Comparison of ENCODE assay signal across 24 cellular contexts in the genomic region with DNA sequence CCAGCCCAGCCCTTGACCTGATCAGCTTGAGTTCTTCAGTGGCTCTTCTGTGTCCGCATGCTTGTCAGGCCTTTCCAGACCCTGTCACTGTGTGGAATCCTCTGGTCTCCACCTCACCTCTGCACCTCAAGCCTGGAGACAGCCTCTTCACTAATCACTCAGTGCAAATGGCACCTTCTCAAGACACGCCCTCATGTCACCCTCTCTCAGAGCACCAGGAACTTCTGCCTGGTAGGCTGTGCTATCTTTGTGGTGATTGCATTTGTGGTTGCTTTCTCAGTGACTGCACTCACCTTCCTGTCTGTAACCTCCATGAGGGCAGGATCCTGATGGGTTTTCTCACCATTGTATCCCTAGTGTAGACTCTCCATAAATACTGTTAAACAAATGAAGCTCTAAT.
"Had no signal": no experiment of that assay in that cellular context is flagged by ENCODE, and none has a peak within 500 bp of the region (broad histone marks: within the 10 kb centered on the region; RNA-seq: fewer than 3 reads in every experiment).

No MANE protein-coding gene starts in this region.

- H3K4me3 Mint-ChIP-seq: dendritic cell treated with granulocyte-macrophage colony-stimulating factor and Interleukin-4, amounts not matched to agents 40 ng/mL and 50 ng/mL, for 4 days; immature natural killer cell; mesothelial cell of epicardium; naive B cell had no signal

- H3K27ac ChIP-seq: colonic mucosa, esophagus squamous epithelium, gastrocnemius medialis, heart right ventricle, left lung, lower lobe of right lung had no signal

- ATAC-seq: gastrocnemius medialis, heart right ventricle, left colon, left lung, left ventricle myocardium superior, lower lobe of right lung, mucosa of descending colon had no signal

- H3K4me1 Mint-ChIP-seq: mesothelial cell of epicardium, naive B cell had no signal

- H3K9me3 Mint-ChIP-seq: immature natural killer cell, mesothelial cell of epicardium had no signal

- DNase-seq: colonic mucosa; cortex of kidney; effector CD8-positive, alpha-beta T cell; esophagus squamous epithelium; foreskin fibroblast; foreskin melanocyte; gastrocnemius medialis; glutamatergic neuron; head of caudate nucleus; heart right ventricle; hippocampal formation; immature natural killer cell; islet precursor cell; kidney; kidney glomerular epithelial cell; left colon; left lung; left ventricle myocardium superior; lower lobe of right lung; mesenchymal stem cell; mucosa of descending colon; naive B cell had no signal

- H3K4me1 ChIP-seq: colonic mucosa, esophagus squamous epithelium, gastrocnemius medialis, heart right ventricle, left lung, lower lobe of right lung had no signal

- H3K36me3 ChIP-seq: colonic mucosa, esophagus squamous epithelium, gastrocnemius medialis, heart right ventricle, left lung, lower lobe of right lung had no signal

- H3K27ac Mint-ChIP-seq: dendritic cell treated with granulocyte-macrophage colony-stimulating factor and Interleukin-4, amounts not matched to agents 40 ng/mL and 50 ng/mL, for 4 days; immature natural killer cell; mesothelial cell of epicardium; naive B cell had no signal

- H3K27me3 ChIP-seq: colonic mucosa, gastrocnemius medialis had no signal

- H3K9me3 ChIP-seq: colonic mucosa, esophagus squamous epithelium, gastrocnemius medialis, heart right ventricle, left lung, lower lobe of right lung, mucosa of descending colon had no signal

- H3K4me3 ChIP-seq: colonic mucosa, esophagus squamous epithelium, gastrocnemius medialis, heart right ventricle, left lung, lower lobe of right lung, mucosa of descending colon had no signal

- H3K36me3 Mint-ChIP-seq: immature natural killer cell, mesothelial cell of epicardium, naive B cell had no signal
